Comparison of ENCODE assay signal across 18 cellular contexts in genomic region chr6:131900231-131900630, GRCh38. TPM values are rescaled to one million over a fixed set of nuclear protein-coding genes. Genes with fewer than 3 reads are reported as not detected.
DNase-seq lines count a peak whose midpoint lies in the region; ATAC-seq and TF ChIP-seq lines count a peak whose summit lies in the region.
"Had no signal": no experiment of that assay in that cellular context is flagged by ENCODE, and none has a peak within 500 bp of the region (broad histone marks: within the 10 kb centered on the region; RNA-seq: fewer than 3 reads in every experiment).

No MANE protein-coding gene starts in this region.

- TF ChIP-seq CTCF in epithelial cell of esophagus (IDR thresholded peaks at IDR 0.05; ENCODE audit: insufficient read depth, low read depth, low read length, missing control alignments): no peak
- TF ChIP-seq CTCF in psoas muscle (IDR thresholded peaks at IDR 0.05): no peak

- peaks cover 0 to 11% of the 10 kb centered on the region in 2 donors for H3K36me3 Mint-ChIP-seq in naive B cell

- H3K4me3 Mint-ChIP-seq in naive B cell: peak overlapping the region in 1 of 8 donors; percentile 30

- peak overlapping the region; percentile 24; the same call in 1 of the 2 replicates for H3K27ac ChIP-seq in HUES6 (ENCODE audit: low read depth, low read length)
- no peak overlapping the region for H3K27ac ChIP-seq in psoas muscle
- H3K27ac ChIP-seq: SJCRH30 had no signal

- H3K36me3 ChIP-seq in HUES6 (ENCODE audit: control insufficient read depth, insufficient read depth, low read length) (peaks cover 19% of the 10 kb centered on the region), psoas muscle (ENCODE audit: insufficient read depth in 1 of 2, low read depth in 1 of 2) (no peaks in the 10 kb centered on the region)
- H3K36me3 ChIP-seq: MG63, SJCRH30 had no signal

- no peak overlapping the region for H3K4me3 ChIP-seq in HUES6 (ENCODE audit: low read depth, low read length)
- no peak overlapping the region for H3K4me3 ChIP-seq in epithelial cell of esophagus (ENCODE audit: low read length)
- no peak overlapping the region for H3K4me3 ChIP-seq in psoas muscle
- H3K4me3 ChIP-seq: MG63, SJCRH30 had no signal

- H3K4me1 ChIP-seq in HUES6 (ENCODE audit: control insufficient read depth, insufficient read depth, low read length) (peaks cover 8% of the 10 kb centered on the region), psoas muscle (no peaks in the 10 kb centered on the region)

- ATAC-seq in naive B cell (ENCODE audit: low read depth in 2 of 2) (peak; percentile 62 to 79), HG03521 (IDR thresholded peaks at IDR 0.05; ENCODE audit: unreplicated experiment) (no peak), psoas muscle (no peak)
- ATAC-seq: SK-N-SH treated with all-trans-retinoic acid at 6 μM for 48 hours had no signal

- H3K9me3 Mint-ChIP-seq in naive B cell: peaks cover 4 to 24% (median 10%) of the 10 kb centered on the region in 7 donors

- peaks cover 13 to 42% (median 29%) of the 10 kb centered on the region in 3 donors for H3K27me3 Mint-ChIP-seq in naive B cell

- peaks cover 6 to 8% (median 7%) of the 10 kb centered on the region in 3 donors for H3K4me1 Mint-ChIP-seq in naive B cell

- intact Hi-C loops in psoas muscle (cut with DNase I): no loop called here

- H3K9me3 ChIP-seq in HUES6 (ENCODE audit: control insufficient read depth, insufficient read depth, low read depth, low read length) (peaks cover 34% of the 10 kb centered on the region), psoas muscle (no peaks in the 10 kb centered on the region)

- H3K27ac Mint-ChIP-seq in naive B cell: peak overlapping the region in 2 of 6 donors; percentile 26 to 29

- H3K9ac ChIP-seq in HUES6 (ENCODE audit: low read length): peak overlapping the region; percentile 46

- H3K27me3 ChIP-seq in HUES6 (ENCODE audit: control insufficient read depth, insufficient read depth, low read length): peaks cover 4% of the 10 kb centered on the region; the same call in 1 of the 2 replicates
- peaks cover 0 to 5% (median 0%) of the 10 kb centered on the region in 3 donors for H3K27me3 ChIP-seq in psoas muscle (ENCODE audit: insufficient read depth in 3 of 3, low read length in 2 of 3)
- H3K27me3 ChIP-seq: MG63, SJCRH30 had no signal

- peak; percentile 35 for DNase-seq in DMS53 treated with DMSO at 0.1 percent for 48 hours (lab: John Stamatoyannopoulos, UW; ENCODE audit: unreplicated experiment)
- peak; percentile 15 for DNase-seq in epithelial cell of esophagus (ENCODE audit: low read depth)
- DNase-seq in naive B cell: no peak
- no peak for DNase-seq in cerebellum (ENCODE audit: low spot score)
- DNase-seq in psoas muscle: no peak
- DNase-seq: Calu3, DMS153, GOT3, IMR-90, KG1, MG63, NCI-H2029, NCI-H446, NCI-H526, SJCRH30 had no signal

RNA-seq across cellular contexts. Expression of gene CCN2, which starts 50.9 kb away (rescaled TPM):
- polyA plus RNA-seq in naive B cell (ENCODE audit: low read depth in 6 of 6) (1 to 10 TPM in 5 of 6 donors, not detected in 1; 1.3 to 7.9 (median 3.5) TPM), psoas muscle (10 to 100 TPM in 1 of 3 donors, 1 to 10 TPM in 2; 4.1 to 16.2 (median 5.8) TPM)
- total RNA-seq in cerebellum (8.5 TPM), psoas muscle (10 to 100 TPM; 14.1 to 25.0 (median 17.0) TPM)

Comparison
In these comparisons a context has a peak if more than half of its experiments do, and no peak if none do; other contexts are left out.
1. DNase-seq: peak in DMS53 treated with DMSO at 0.1 percent for 48 hours (single experiment) and epithelial cell of esophagus (single experiment); none in naive B cell (single experiment), cerebellum (single experiment) and psoas muscle (0 of 2).
2. ATAC-seq: peak in naive B cell (2 of 2); none in HG03521 (single experiment) and psoas muscle (0 of 4).